Comparison of ENCODE assay signal across 10 cellular contexts in genomic region chr13:77028202-77028601, GRCh38. TPM values are rescaled to one million over a fixed set of nuclear protein-coding genes. Genes with fewer than 3 reads are reported as not detected.
A peak's percentile ranks its signal among the peaks of the same experiment; 100 is the strongest.
DNase-seq lines count a peak whose midpoint lies in the region; ATAC-seq, FAIRE-seq and TF ChIP-seq lines count a peak whose summit lies in the region.
"Had no signal": no experiment of that assay in that cellular context is flagged by ENCODE, and none has a peak within 500 bp of the region (broad histone marks: within the 10 kb centered on the region; RNA-seq: fewer than 3 reads in every experiment).

No MANE protein-coding gene starts in this region.

- DNase-seq in AG10803 (ENCODE audit: low read depth) (peak; percentile 27), LHCN-M2 (ENCODE audit: low read depth) (peak; percentile 39), GM12878 (ENCODE audit: low read depth, low spot score) (no peak), NCI-H128 (lab: John Stamatoyannopoulos, UW; ENCODE audit: unreplicated experiment) (no peak), GM13976 (ENCODE audit: low spot score) (no peak), MV-4-11 (lab: John Stamatoyannopoulos, UW) (no peak)

- no peak overlapping the region for H2AFZ ChIP-seq in GM12878 (ENCODE audit: control insufficient read depth, low read depth, low read length)

- H3K27ac ChIP-seq in GM12878 (ENCODE audit: control insufficient read depth, insufficient read depth) (no peak overlapping the region), mesodermal cell (ENCODE audit: low read depth, low read length, severe bottlenecking) (no peak overlapping the region)

- RAD21 ChIA-PET in GM12878 (lab: Charles Lee; ENCODE audit: unreplicated experiment), result interaction anchor here (0.9 to 1.7 kb wide), 2 partner anchors 36 to 37 kb away, joined by 3 to 5 read pairs; partner anchors contain the start of gene CLN5

- CTCF ChIA-PET in GM12878 (lab: Yijun Ruan, JAX), result interaction anchor here (0.6 to 2.8 kb wide), 2 partner anchors 11 to 286 kb away, joined by 3 to 10 read pairs; no protein-coding TSS in a partner anchor

- no peak for TF ChIP-seq POLR2A in GM12878 (IDR thresholded peaks at IDR 0.05; ENCODE audit: low read depth, low read length)

- no peak for TF ChIP-seq EP300 in GM12878 (IDR thresholded peaks at IDR 0.05; ENCODE audit: borderline replicate concordance in 1 of 2, control insufficient read depth in 1 of 2, low read depth in 2 of 2, low read length in 2 of 2)

- peak overlapping the region; percentile 75 for H3K4me2 ChIP-seq in GM12878 (ENCODE audit: control insufficient read depth, insufficient read depth)

- no TSS peak for BruUV-seq in GM12878 (replicated peaks; lab: Mats Ljungman, UMichigan)

- ATAC-seq in GM12878 (no peak), HG02642 (IDR thresholded peaks at IDR 0.05; ENCODE audit: poor library complexity, unreplicated experiment) (no peak)
- ATAC-seq: Panc1 had no signal

- WGBS in GM12878 (ENCODE audit: insufficient coverage, insufficient replicate concordance, low lambda C conversion rate, missing lambda C conversion rate), result 79% methylated on average over 5 of the region's 5 CpGs
- 90 to 98% methylated on average over 3 to 4 of the region's 5 CpGs for WGBS in mesodermal cell (ENCODE audit: insufficient coverage in 2 of 2), 2 experiments

- no peak for FAIRE-seq in GM12878 (lab: Jason Lieb, UNC)
- FAIRE-seq: frontal cortex had no signal

- H3K9me3 ChIP-seq in GM12878 (replicated peaks; ENCODE audit: control insufficient read depth, insufficient read depth, low read length) (no peaks in the 10 kb centered on the region), mesodermal cell (ENCODE audit: control insufficient read depth, low read length) (no peaks in the 10 kb centered on the region)

- POLR2A ChIA-PET in GM12878 (lab: Charles Lee), result interaction anchor here (0.6 to 3.6 kb wide), 2 partner anchors 17 to 35 kb away, joined by 5 to 27 read pairs; partner anchors contain the start of gene CLN5

- H3K4me3 ChIP-seq in AG10803 (ENCODE audit: low read length), result peak overlapping the region; percentile 82
- H3K4me3 ChIP-seq in GM12878, result no peak overlapping the region
- H3K4me3 ChIP-seq in mesodermal cell (ENCODE audit: extremely low read depth, insufficient read depth, low read length, poor library complexity, severe bottlenecking), result peak overlapping the region; percentile 89

- intact Hi-C loops in GM12878 (cut with micrococcal nuclease; ENCODE audit: unreplicated experiment), result loop anchor here (10.0 kb wide), 1 partner anchor 667 kb away; the partner anchor contains the start of gene SLAIN1

- H3K36me3 ChIP-seq in GM12878 (ENCODE audit: control insufficient read depth in 2 of 2, insufficient read depth in 2 of 2, low read length in 1 of 2), result no peaks in the 10 kb centered on the region
- H3K36me3 ChIP-seq in mesodermal cell (ENCODE audit: control insufficient read depth, insufficient read depth, low read length), result peaks cover 6% of the 10 kb centered on the region

- no peak for TF ChIP-seq CTCF in AG10803 (conservative IDR thresholded peaks at IDR 0.05; ENCODE audit: low read length)
- TF ChIP-seq CTCF in GM12878 (IDR thresholded peaks at IDR 0.05 in 2 of 3, conservative IDR thresholded peaks at IDR 0.05 in 1 of 3; ENCODE audit: control insufficient read depth in 2 of 3, extremely low read depth in 1 of 3, insufficient read depth in 1 of 3, low read depth in 3 of 3, low read length in 3 of 3), result no peak
- TF ChIP-seq CTCF in GM13976 (IDR thresholded peaks at IDR 0.05; ENCODE audit: borderline replicate concordance, control extremely low read depth, extremely low read depth, insufficient read depth, missing control alignments), result no peak

- no peak for TF ChIP-seq RAD21 in GM12878 (IDR thresholded peaks at IDR 0.05; ENCODE audit: insufficient read depth, low read depth, low read length)

- SMC1A ChIA-PET in GM12878 (lab: Charles Lee; ENCODE audit: uncharacterized antibody, unreplicated experiment), result interaction anchor here (0.9 to 1.1 kb wide), 3 partner anchors 24 to 108 kb away, joined by 3 to 4 read pairs (median 3); no protein-coding TSS in a partner anchor

- no peaks in the 10 kb centered on the region for H4K20me1 ChIP-seq in GM12878 (ENCODE audit: control insufficient read depth, insufficient read depth)

- in situ Hi-C loops in GM12878 (cut with MboI), result no loop called here
- in situ Hi-C loops in GM13976 (cut with MboI; ENCODE audit: low sequenced_read_pairs, unreplicated experiment), result no loop called here

- H3K79me2 ChIP-seq in GM12878 (ENCODE audit: control insufficient read depth, insufficient read depth, low read length), result peaks cover 31% of the 10 kb centered on the region

- no peaks in the 10 kb centered on the region for H3K27me3 ChIP-seq in GM12878 (replicated peaks in 1 of 2; ENCODE audit: control insufficient read depth in 2 of 2, insufficient read depth in 2 of 2, low read length in 1 of 2)

- H3K9ac ChIP-seq in GM12878 (ENCODE audit: control insufficient read depth, insufficient read depth, low read length), result no peak overlapping the region

- H3K4me1 ChIP-seq in GM12878 (ENCODE audit: control insufficient read depth, insufficient read depth, low read length) (no peaks in the 10 kb centered on the region), mesodermal cell (ENCODE audit: control insufficient read depth, insufficient read depth, low read length, poor library complexity, severe bottlenecking) (peaks cover 9% of the 10 kb centered on the region)

TF ChIP-seq in GM12878, 131 proteins besides CTCF, POLR2A, EP300 and RAD21:
- TF ChIP-seq, protein P1, sequence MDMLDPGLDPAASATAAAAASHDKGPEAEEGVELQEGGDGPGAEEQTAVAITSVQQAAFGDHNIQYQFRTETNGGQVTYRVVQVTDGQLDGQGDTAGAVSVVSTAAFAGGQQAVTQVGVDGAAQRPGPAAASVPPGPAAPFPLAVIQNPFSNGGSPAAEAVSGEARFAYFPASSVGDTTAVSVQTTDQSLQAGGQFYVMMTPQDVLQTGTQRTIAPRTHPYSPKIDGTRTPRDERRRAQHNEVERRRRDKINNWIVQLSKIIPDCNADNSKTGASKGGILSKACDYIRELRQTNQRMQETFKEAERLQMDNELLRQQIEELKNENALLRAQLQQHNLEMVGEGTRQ (IDR thresholded peaks at IDR 0.05; ENCODE audit: borderline replicate concordance, low read depth, low read length), result no peak
- no peak for TF ChIP-seq ESRRA (IDR thresholded peaks at IDR 0.05; ENCODE audit: low read length)
- peak; percentile 44; the same call in 1 of the 2 replicates for TF ChIP-seq ATF7 (IDR thresholded peaks at IDR 0.05; ENCODE audit: low read depth)
- TF ChIP-seq DPF2 (IDR thresholded peaks at IDR 0.05), result no peak
TF ChIP-seq in GM12878: peak in this region for 1.

RNA-seq across cellular contexts. Expression of gene FBXL3, which starts 1.2 kb away (rescaled TPM):
- total RNA-seq in LHCN-M2 (2014; rRNA removed), result 39.1 and 44.1 TPM in 2 replicates
- polyA plus RNA-seq in LHCN-M2 (2012), result 10.1 TPM
- total RNA-seq in GM12878 (2013; cell fraction: nucleolus; rRNA removed), result 31.1 and 34.8 TPM in 2 replicates
- 26.4 and 28.3 TPM in 2 replicates for total RNA-seq in GM12878 (2014; rRNA removed)
- total RNA-seq in GM12878 (2014; rRNA removed; fragmentation: Illumina TruSeq; extraction: Trizol), result 23.0 and 24.5 TPM in 2 replicates
- 17.8 and 19.4 TPM in 2 replicates for total RNA-seq in GM12878 (2021)
- polyA plus RNA-seq in GM12878 (2011; ENCODE audit: low read depth), result 10.6 TPM
- polyA plus RNA-seq in GM12878 (2011; rRNA removed), result 25.8 and 31.8 TPM in 2 replicates
- 14.8 TPM in 2 replicates for polyA plus RNA-seq in GM12878 (2011; cell fraction: cytosol; rRNA removed)
- polyA plus RNA-seq in GM12878 (2011; cell fraction: nucleus; rRNA removed), result 12.6 and 13.3 TPM in 2 replicates
- 15.8 TPM in 2 replicates for polyA plus RNA-seq in GM12878 (2012)
- polyA plus RNA-seq in GM12878 (2014; fragmentation: Illumina TruSeq; extraction: Trizol), result 18.8 and 25.2 TPM in 2 replicates
- polyA plus RNA-seq in GM12878 (2014; fragmentation: Nextera tagmentation; extraction: Ambion mirVana), result 10 to 100 TPM in 1 of 2 experiments, 1 to 10 TPM in 1; 9.0 to 11.4 TPM
- polyA plus RNA-seq in GM12878 (2014; rRNA removed), result 15.6 and 18.0 TPM in 2 replicates
- polyA plus RNA-seq in GM12878 (2016; fragmentation: Nextera tagmentation; extraction: Ambion mirVana), result 10 to 100 TPM; 20.0 to 23.2 TPM
- polyA minus RNA-seq in GM12878 (2011; rRNA and poly(A)+ RNA removed), result 20.6 and 33.5 TPM in 2 replicates
- polyA minus RNA-seq in GM12878 (2011; cell fraction: cytosol; rRNA and poly(A)+ RNA removed), result 13.1 and 15.8 TPM in 2 replicates
- polyA minus RNA-seq in GM12878 (2011; cell fraction: nucleus; rRNA and poly(A)+ RNA removed), result 17.5 and 29.8 TPM in 2 replicates
- 27.1 TPM for polyA plus RNA-seq in mesodermal cell (2013, experiment 1 of 2)
- 28.9 TPM for polyA plus RNA-seq in mesodermal cell (2013, experiment 2 of 2)

RNA-seq across cellular contexts. Expression of gene CLN5, which starts 36.3 kb away (rescaled TPM):
- total RNA-seq in LHCN-M2 (2014; rRNA removed) (28.5 and 30.7 TPM in 2 replicates), GM12878 (2014; rRNA removed) (13.0 and 18.2 TPM in 2 replicates), GM12878 (2014; rRNA removed; fragmentation: Illumina TruSeq; extraction: Trizol) (14.8 and 15.1 TPM in 2 replicates), GM12878 (2021) (13.1 and 15.0 TPM in 2 replicates)
- polyA plus RNA-seq in LHCN-M2 (2012), result 16.9 TPM
- total RNA-seq in GM12878 (2013; cell fraction: nucleolus; rRNA removed), result 94.7 and 106 TPM in 2 replicates
- polyA plus RNA-seq in GM12878 (2011; ENCODE audit: low read depth), result 6.2 TPM
- polyA plus RNA-seq in GM12878 (2011; rRNA removed) (22.2 and 35.2 TPM in 2 replicates), GM12878 (2014; fragmentation: Illumina TruSeq; extraction: Trizol) (11.2 and 12.1 TPM in 2 replicates), GM12878 (2014; fragmentation: Nextera tagmentation; extraction: Ambion mirVana) (10 to 100 TPM; 12.3 to 13.0 TPM), GM12878 (2014; rRNA removed) (9.3 and 12.2 TPM in 2 replicates), GM12878 (2016; fragmentation: Nextera tagmentation; extraction: Ambion mirVana) (10 to 100 TPM; 18.9 to 20.2 TPM)
- polyA plus RNA-seq in GM12878 (2011; cell fraction: cytosol; rRNA removed), result 9.9 and 10.3 TPM in 2 replicates
- 30.0 and 37.3 TPM in 2 replicates for polyA plus RNA-seq in GM12878 (2011; cell fraction: nucleus; rRNA removed)
- polyA plus RNA-seq in GM12878 (2012), result 16.1 and 16.3 TPM in 2 replicates
- 19.8 and 24.1 TPM in 2 replicates for polyA minus RNA-seq in GM12878 (2011; rRNA and poly(A)+ RNA removed)
- 3.3 and 3.5 TPM in 2 replicates for polyA minus RNA-seq in GM12878 (2011; cell fraction: cytosol; rRNA and poly(A)+ RNA removed)
- polyA minus RNA-seq in GM12878 (2011; cell fraction: nucleus; rRNA and poly(A)+ RNA removed), result 44.2 and 56.7 TPM in 2 replicates
- 13.2 TPM for polyA plus RNA-seq in mesodermal cell (2013, experiment 1 of 2)
- 13.9 TPM for polyA plus RNA-seq in mesodermal cell (2013, experiment 2 of 2)

Comparison
In these comparisons a context has a peak if more than half of its experiments do, and no peak if none do; other contexts are left out.
1. DNase-seq: peak in AG10803 (single experiment) and LHCN-M2 (single experiment); none in GM12878 (single experiment), NCI-H128 (single experiment), GM13976 (single experiment) and MV-4-11 (single experiment).